ENCODE assay signal across 26 cellular contexts in genomic region chr20:2260250-2260649, GRCh38. TPM values are rescaled to one million over a fixed set of nuclear protein-coding genes. Genes with fewer than 3 reads are reported as not detected.
"Had no signal": no experiment of that assay in that cellular context is flagged by ENCODE, and none has a peak within 500 bp of the region (broad histone marks: within the 10 kb centered on the region; RNA-seq: fewer than 3 reads in every experiment).

No MANE protein-coding gene starts in this region.

- DNase-seq: cortex of kidney; dorsolateral prefrontal cortex; effector CD8-positive, alpha-beta T cell; heart left ventricle; hippocampal formation; kidney glomerular epithelial cell; mammary epithelial cell; naive thymus-derived CD4-positive, alpha-beta T cell; nephron progenitor cell; posterior cingulate gyrus; sigmoid colon; stimulated activated CD4-positive, alpha-beta T cell treated with anti-CD3 and anti-CD28 coated beads, Interleukin-12 subunit alpha, Interleukin-12 subunit beta, amount 100 ng/mL, for 4 hours; stimulated activated naive CD4-positive, alpha-beta T cell; stomach; substantia nigra had no signal

- H3K27me3 ChIP-seq: neutrophil, sigmoid colon, stomach, transverse colon had no signal

- H3K4me3 ChIP-seq: dorsolateral prefrontal cortex, heart left ventricle, sigmoid colon, skin epidermis, stomach, thoracic aorta, transverse colon had no signal

- H3K27ac ChIP-seq: dorsolateral prefrontal cortex, epithelial cell of prostate, heart left ventricle, neutrophil, sigmoid colon, stomach, thoracic aorta had no signal

- H3K36me3 ChIP-seq: heart left ventricle, neutrophil, sigmoid colon, stomach, thoracic aorta, transverse colon had no signal

- H3K27ac Mint-ChIP-seq: naive thymus-derived CD4-positive, alpha-beta T cell had no signal

- H3K9me3 ChIP-seq: heart left ventricle, neutrophil, sigmoid colon, stomach, thoracic aorta, transverse colon had no signal

- ATAC-seq: heart left ventricle; naive thymus-derived CD4-positive, alpha-beta T cell had no signal

- H3K36me3 Mint-ChIP-seq: naive thymus-derived CD4-positive, alpha-beta T cell had no signal

- H3K4me1 ChIP-seq: sigmoid colon, stomach had no signal

- H3K4me3 Mint-ChIP-seq: naive thymus-derived CD4-positive, alpha-beta T cell; nephron progenitor cell had no signal

- H3K9me3 Mint-ChIP-seq: naive thymus-derived CD4-positive, alpha-beta T cell had no signal

RNA-seq across cellular contexts. Expression of gene TGM3, which starts 35.6 kb away (rescaled TPM):
- total RNA-seq: frontal cortex; glomerular endothelial cell; heart left ventricle; mammary epithelial cell; mesenteric fat pad; naive thymus-derived CD4-positive, alpha-beta T cell; osteoblast; pulmonary artery endothelial cell; sigmoid colon; stomach; urinary bladder had no signal
- polyA plus RNA-seq: mammary epithelial cell; naive thymus-derived CD4-positive, alpha-beta T cell; urinary bladder had no signal
